Comparison of ENCODE assay signal across 1 cellular context in the genomic region with DNA sequence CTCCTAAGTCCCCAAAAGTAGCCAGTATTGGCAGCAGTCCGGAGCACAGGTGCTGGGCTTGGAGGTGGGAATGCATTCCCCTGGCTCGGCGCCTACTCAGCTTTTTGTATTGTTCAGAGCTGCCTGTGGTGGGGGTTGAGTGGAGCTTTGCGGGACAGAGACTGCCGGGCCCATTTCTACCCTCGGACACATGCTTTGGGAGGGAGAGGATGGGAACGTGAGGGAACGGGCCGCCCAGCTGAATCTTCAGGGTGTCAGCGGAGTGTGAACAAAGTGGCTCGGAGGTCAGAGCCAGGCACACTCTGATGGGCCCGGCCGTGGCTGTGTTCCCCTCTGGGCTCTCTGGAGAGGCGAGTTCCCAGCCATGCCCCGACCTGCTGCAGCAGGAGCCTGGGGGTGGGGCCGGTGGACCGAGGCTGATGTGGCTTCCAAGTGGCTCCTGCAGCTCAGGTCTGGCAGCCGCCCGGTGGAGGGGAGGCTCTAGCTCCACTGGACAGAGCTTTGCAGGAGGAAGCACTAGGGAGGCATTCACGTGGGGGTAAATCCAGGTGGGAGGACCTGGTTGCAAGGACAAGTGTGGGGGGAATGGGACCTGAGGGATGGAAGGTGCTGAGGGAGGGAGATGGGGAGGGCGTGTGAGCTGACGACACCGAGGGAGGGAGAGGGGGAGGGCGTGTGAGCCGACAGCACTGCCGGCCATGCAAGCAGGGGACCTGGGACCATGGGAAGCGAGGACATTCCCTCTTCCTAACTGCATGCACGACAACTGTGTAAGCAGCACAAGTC.
TF ChIP-seq lines count a peak whose summit lies in the region.

No MANE protein-coding gene starts in this region.

TF ChIP-seq in GM23338, 12 proteins besides CTCF, POLR2A, EP300 and RAD21:
- TF ChIP-seq EZH2phosphoT487 (IDR thresholded peaks at IDR 0.05; ENCODE audit: unreplicated experiment): no peak
- TF ChIP-seq, protein P1, sequence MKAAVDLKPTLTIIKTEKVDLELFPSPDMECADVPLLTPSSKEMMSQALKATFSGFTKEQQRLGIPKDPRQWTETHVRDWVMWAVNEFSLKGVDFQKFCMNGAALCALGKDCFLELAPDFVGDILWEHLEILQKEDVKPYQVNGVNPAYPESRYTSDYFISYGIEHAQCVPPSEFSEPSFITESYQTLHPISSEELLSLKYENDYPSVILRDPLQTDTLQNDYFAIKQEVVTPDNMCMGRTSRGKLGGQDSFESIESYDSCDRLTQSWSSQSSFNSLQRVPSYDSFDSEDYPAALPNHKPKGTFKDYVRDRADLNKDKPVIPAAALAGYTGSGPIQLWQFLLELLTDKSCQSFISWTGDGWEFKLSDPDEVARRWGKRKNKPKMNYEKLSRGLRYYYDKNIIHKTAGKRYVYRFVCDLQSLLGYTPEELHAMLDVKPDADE (IDR thresholded peaks at IDR 0.05): no peak
- TF ChIP-seq POLR2AphosphoS5 (IDR thresholded peaks at IDR 0.05; ENCODE audit: low read depth): no peak
- TF ChIP-seq EZH2 (IDR thresholded peaks at IDR 0.05; ENCODE audit: low read depth, unreplicated experiment): no peak
- no peak for TF ChIP-seq STAT1 (IDR thresholded peaks at IDR 0.05; ENCODE audit: unreplicated experiment)
- no peak for TF ChIP-seq ZNF331 (CRISPR knock-in tag; IDR thresholded peaks at IDR 0.05; ENCODE audit: low read depth)
